ENCODE assay signal across 1 cellular context in the genomic region with DNA sequence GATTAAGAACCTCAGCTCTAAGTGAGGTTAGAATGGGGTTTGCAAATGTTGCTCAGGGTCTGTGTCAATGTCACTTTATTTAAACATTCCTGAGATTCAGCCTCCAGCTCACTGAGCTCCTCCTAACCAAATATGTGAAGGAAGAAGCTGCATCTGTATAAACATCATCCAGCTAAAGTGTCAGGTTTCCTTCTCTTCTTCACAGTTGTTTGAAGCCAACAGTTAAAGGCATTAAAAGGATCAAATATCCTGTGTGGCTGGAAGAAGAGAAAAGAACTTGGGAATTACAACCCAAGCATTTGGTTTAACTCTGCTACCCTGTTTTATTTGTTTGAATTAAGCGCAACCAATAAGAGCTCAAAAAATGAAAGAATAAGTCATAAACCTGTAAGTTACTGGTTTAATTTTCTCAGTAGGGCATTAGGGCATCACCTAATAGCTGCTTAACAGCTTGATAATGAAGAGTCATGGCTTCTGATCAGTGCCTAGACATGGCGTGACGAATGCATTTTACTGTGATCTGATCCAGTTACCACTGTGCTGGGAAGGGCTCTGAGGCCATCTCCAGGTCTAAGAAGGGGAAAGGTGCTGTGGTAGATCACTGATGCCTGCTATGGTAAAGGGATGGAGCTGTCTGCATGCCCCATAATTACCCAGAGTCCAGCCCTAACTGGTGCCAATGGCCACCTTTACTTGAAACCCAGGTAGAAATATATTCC.
TF ChIP-seq lines count a peak whose summit lies in the region.

No MANE protein-coding gene starts in this region.

TF ChIP-seq in HEK293, 187 proteins besides CTCF, POLR2A, EP300 and RAD21 (continued from another document):
- TF ChIP-seq, protein P1, sequence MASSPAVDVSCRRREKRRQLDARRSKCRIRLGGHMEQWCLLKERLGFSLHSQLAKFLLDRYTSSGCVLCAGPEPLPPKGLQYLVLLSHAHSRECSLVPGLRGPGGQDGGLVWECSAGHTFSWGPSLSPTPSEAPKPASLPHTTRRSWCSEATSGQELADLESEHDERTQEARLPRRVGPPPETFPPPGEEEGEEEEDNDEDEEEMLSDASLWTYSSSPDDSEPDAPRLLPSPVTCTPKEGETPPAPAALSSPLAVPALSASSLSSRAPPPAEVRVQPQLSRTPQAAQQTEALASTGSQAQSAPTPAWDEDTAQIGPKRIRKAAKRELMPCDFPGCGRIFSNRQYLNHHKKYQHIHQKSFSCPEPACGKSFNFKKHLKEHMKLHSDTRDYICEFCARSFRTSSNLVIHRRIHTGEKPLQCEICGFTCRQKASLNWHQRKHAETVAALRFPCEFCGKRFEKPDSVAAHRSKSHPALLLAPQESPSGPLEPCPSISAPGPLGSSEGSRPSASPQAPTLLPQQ (tag by site-specific recombination; IDR thresholded peaks at IDR 0.05) = no peak
